5 cellular contexts compared by ENCODE assay signal in genomic region chr7:100895956-100896742, GRCh38.
A peak's percentile ranks its signal among the peaks of the same experiment; 100 is the strongest.
DNase-seq lines count a peak whose midpoint lies in the region; ATAC-seq lines count a peak whose summit lies in the region.

No MANE protein-coding gene starts in this region.

- DNase-seq in KBM-7 = peak; percentile 67
- DNase-seq in activated naive CD8-positive, alpha-beta T cell treated with anti-CD3 and anti-CD28 coated beads, Interleukin-2, amount 50 U/mL, for 24 hours = peak; percentile 37

- peaks cover 52% of the 10 kb centered on the region for H3K27me3 Mint-ChIP-seq in activated naive CD8-positive, alpha-beta T cell treated with anti-CD3 and anti-CD28 coated beads, Interleukin-2, amount 50 U/mL, for 24 hours

- H3K4me1 Mint-ChIP-seq in activated naive CD8-positive, alpha-beta T cell treated with anti-CD3 and anti-CD28 coated beads, Interleukin-2, amount 50 U/mL, for 24 hours = peaks cover 16% of the 10 kb centered on the region

- ATAC-seq in activated naive CD8-positive, alpha-beta T cell treated with anti-CD3 and anti-CD28 coated beads, Interleukin-2, amount 50 U/mL, for 24 hours = no peak
- no peak for ATAC-seq in GM18502 (IDR thresholded peaks at IDR 0.05; ENCODE audit: poor library complexity, unreplicated experiment)
- no peak for ATAC-seq in GM21576 (IDR thresholded peaks at IDR 0.05; ENCODE audit: unreplicated experiment)

- no peaks in the 10 kb centered on the region for H3K36me3 ChIP-seq in mucosa of stomach (ENCODE audit: control insufficient read depth, insufficient read depth, low read length)

- peak overlapping the region; percentile 2 for H3K9ac ChIP-seq in mucosa of stomach (ENCODE audit: low read length)

- H3K27ac Mint-ChIP-seq in activated naive CD8-positive, alpha-beta T cell treated with anti-CD3 and anti-CD28 coated beads, Interleukin-2, amount 50 U/mL, for 24 hours = no peak overlapping the region

- no peaks in the 10 kb centered on the region for H3K9me3 Mint-ChIP-seq in activated naive CD8-positive, alpha-beta T cell treated with anti-CD3 and anti-CD28 coated beads, Interleukin-2, amount 50 U/mL, for 24 hours

- no peaks in the 10 kb centered on the region for H3K36me3 Mint-ChIP-seq in activated naive CD8-positive, alpha-beta T cell treated with anti-CD3 and anti-CD28 coated beads, Interleukin-2, amount 50 U/mL, for 24 hours (ENCODE audit: low read depth)

- H3K4me1 ChIP-seq in mucosa of stomach (ENCODE audit: control insufficient read depth, insufficient read depth, low read length) = peaks cover 33% of the 10 kb centered on the region

- H3K4me3 ChIP-seq in mucosa of stomach (ENCODE audit: low read length) = peak overlapping the region; percentile 15

- in situ Hi-C loops in KBM-7 (cut with MboI; ENCODE audit: low pct_unique_long_range_greater_than_20kb, low sequenced_read_pairs) = no loop called here

- H3K4me3 Mint-ChIP-seq in activated naive CD8-positive, alpha-beta T cell treated with anti-CD3 and anti-CD28 coated beads, Interleukin-2, amount 50 U/mL, for 24 hours = peak overlapping the region; percentile 74

- H3K9me3 ChIP-seq in mucosa of stomach (ENCODE audit: control insufficient read depth, low read length) = no peaks in the 10 kb centered on the region

- peaks cover 26% of the 10 kb centered on the region for H3K27me3 ChIP-seq in mucosa of stomach (ENCODE audit: control insufficient read depth, insufficient read depth, low read length)
